ENCODE assay signal across 8 cellular contexts in the genomic region with DNA sequence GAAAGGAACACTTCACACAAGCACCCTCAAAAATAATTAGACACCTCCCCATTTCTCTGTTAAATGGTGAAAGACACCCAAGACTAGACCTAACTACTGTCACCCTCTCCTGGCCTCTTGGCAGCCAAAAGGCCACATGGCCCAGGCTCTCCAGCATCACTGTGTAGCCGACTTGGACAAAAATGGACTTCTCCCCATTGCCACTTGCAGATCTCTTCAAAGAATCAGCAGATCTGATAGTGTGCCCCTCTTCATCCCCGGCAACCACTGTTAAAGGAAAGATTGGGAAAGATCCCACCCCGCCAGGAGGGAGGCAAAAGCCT. TPM values are rescaled to one million over a fixed set of nuclear protein-coding genes. Genes with fewer than 3 reads are reported as not detected.
DNase-seq lines count a peak whose midpoint lies in the region; ATAC-seq and TF ChIP-seq lines count a peak whose summit lies in the region.

No MANE protein-coding gene starts in this region.

- H3K9me3 Mint-ChIP-seq in IgD-negative memory B cell (peaks cover 0 to 2% (median 0%) of the 10 kb centered on the region in 3 donors), memory B cell (no peaks in the 10 kb centered on the region)

- no peaks in the 10 kb centered on the region for H3K27me3 ChIP-seq in BJ (ENCODE audit: control insufficient read depth, insufficient read depth, low read length)
- H3K27me3 ChIP-seq in body of pancreas, result no peaks in the 10 kb centered on the region

- 8 to 9% methylated on average over 3 of the region's 3 CpGs for WGBS in body of pancreas, 2 donors
- whole genome bisulfite sequencing in urinary bladder, result 27% methylated on average over 3 of the region's 3 CpGs

- no peak for ATAC-seq in body of pancreas
- no peak for ATAC-seq in memory B cell (ENCODE audit: low read depth)
- ATAC-seq in HG03442 (IDR thresholded peaks at IDR 0.05; ENCODE audit: unreplicated experiment), result no peak

- peak overlapping the region; percentile 75 to 97 (median 83) for H3K4me3 Mint-ChIP-seq in IgD-negative memory B cell
- peak overlapping the region; percentile 91 for H3K4me3 Mint-ChIP-seq in memory B cell

- peak overlapping the region in 2 of 3 donors; percentile 33 to 67 for H3K27ac Mint-ChIP-seq in IgD-negative memory B cell
- no peak overlapping the region for H3K27ac Mint-ChIP-seq in memory B cell

- POLR2A ChIA-PET in BJ (lab: Charles Lee), result interaction anchor here (0.5 to 0.7 kb wide), 4 partner anchors 219 to 1293 kb away, joined by 3 to 6 read pairs (median 4); no protein-coding TSS in a partner anchor

- H3K9me3 ChIP-seq in body of pancreas, result no peaks in the 10 kb centered on the region

- peak overlapping the region; percentile 58 for H3K4me3 ChIP-seq in BJ (ENCODE audit: low read depth, low read length)
- no peak overlapping the region for H3K4me3 ChIP-seq in body of pancreas
- H3K4me3 ChIP-seq in urinary bladder (ENCODE audit: low read depth, low read length), result peak overlapping the region; percentile 65

- H3K27me3 Mint-ChIP-seq in IgD-negative memory B cell (peaks cover 5% of the 10 kb centered on the region), memory B cell (peaks cover 2% of the 10 kb centered on the region)

- no peaks in the 10 kb centered on the region for H3K36me3 Mint-ChIP-seq in IgD-negative memory B cell
- H3K36me3 Mint-ChIP-seq in memory B cell, result no peaks in the 10 kb centered on the region

- peaks cover 0 to 15% (median 5%) of the 10 kb centered on the region in 3 donors for H3K4me1 Mint-ChIP-seq in IgD-negative memory B cell
- H3K4me1 Mint-ChIP-seq in memory B cell, result peaks cover 8% of the 10 kb centered on the region

- H3K36me3 ChIP-seq in BJ (ENCODE audit: control insufficient read depth, insufficient read depth, low read length) (no peaks in the 10 kb centered on the region), body of pancreas (replicated peaks in 1 of 2; ENCODE audit: insufficient read depth in 1 of 2, low read depth in 2 of 2) (no peaks in the 10 kb centered on the region), urinary bladder (ENCODE audit: insufficient read depth) (no peaks in the 10 kb centered on the region)

- H3K27ac ChIP-seq in body of pancreas (peak overlapping the region; percentile 86 to 94 (median 90)), urinary bladder (ENCODE audit: low read depth) (peak overlapping the region; percentile 84)

- DNase-seq in BJ (ENCODE audit: low read depth) (no peak), body of pancreas (no peak), memory B cell (ENCODE audit: low spot score in 2 of 2) (no peak), SHP77 (lab: John Stamatoyannopoulos, UW) (no peak), RKO (ENCODE audit: low spot score) (no peak)

- H3K4me1 ChIP-seq in body of pancreas (peaks cover 25% of the 10 kb centered on the region), urinary bladder (ENCODE audit: insufficient read depth) (peaks cover under 1% of the 10 kb centered on the region)

- CTCF ChIA-PET in BJ (lab: Yijun Ruan, JAX), result interaction anchor here (0.6 kb wide), 1 partner anchor 1274 kb away, joined by 3 read pairs; no protein-coding TSS in a partner anchor

- intact Hi-C loops in body of pancreas (cut with DNase I), result no loop called here

- no peak for TF ChIP-seq POLR2A in body of pancreas (IDR thresholded peaks at IDR 0.05)

- TF ChIP-seq CTCF in BJ (IDR thresholded peaks at IDR 0.05; ENCODE audit: insufficient read depth, low read depth, low read length), result no peak
- no peak for TF ChIP-seq CTCF in body of pancreas (IDR thresholded peaks at IDR 0.05)

RNA-seq across cellular contexts. Expression of a gene that starts 2.0 kb away (rescaled TPM):
- polyA plus RNA-seq in BJ (2011; rRNA removed) (31.4 and 38.4 TPM in 2 replicates), IgD-negative memory B cell (12.6 TPM), urinary bladder (105 TPM)
- 12.2 and 18.2 TPM in 2 replicates for polyA minus RNA-seq in BJ (2011; rRNA and poly(A)+ RNA removed)
- total RNA-seq in body of pancreas (10 to 100 TPM; 42.8 to 53.2 TPM), urinary bladder (20.5 TPM)

Comparison
In these comparisons a context has a peak if more than half of its experiments do, and no peak if none do; other contexts are left out.
1. H3K4me3 ChIP-seq: peak in BJ (single experiment) and urinary bladder (single experiment); none in body of pancreas (0 of 2).